Comparison of ENCODE assay signal across 1 cellular context in the genomic region with DNA sequence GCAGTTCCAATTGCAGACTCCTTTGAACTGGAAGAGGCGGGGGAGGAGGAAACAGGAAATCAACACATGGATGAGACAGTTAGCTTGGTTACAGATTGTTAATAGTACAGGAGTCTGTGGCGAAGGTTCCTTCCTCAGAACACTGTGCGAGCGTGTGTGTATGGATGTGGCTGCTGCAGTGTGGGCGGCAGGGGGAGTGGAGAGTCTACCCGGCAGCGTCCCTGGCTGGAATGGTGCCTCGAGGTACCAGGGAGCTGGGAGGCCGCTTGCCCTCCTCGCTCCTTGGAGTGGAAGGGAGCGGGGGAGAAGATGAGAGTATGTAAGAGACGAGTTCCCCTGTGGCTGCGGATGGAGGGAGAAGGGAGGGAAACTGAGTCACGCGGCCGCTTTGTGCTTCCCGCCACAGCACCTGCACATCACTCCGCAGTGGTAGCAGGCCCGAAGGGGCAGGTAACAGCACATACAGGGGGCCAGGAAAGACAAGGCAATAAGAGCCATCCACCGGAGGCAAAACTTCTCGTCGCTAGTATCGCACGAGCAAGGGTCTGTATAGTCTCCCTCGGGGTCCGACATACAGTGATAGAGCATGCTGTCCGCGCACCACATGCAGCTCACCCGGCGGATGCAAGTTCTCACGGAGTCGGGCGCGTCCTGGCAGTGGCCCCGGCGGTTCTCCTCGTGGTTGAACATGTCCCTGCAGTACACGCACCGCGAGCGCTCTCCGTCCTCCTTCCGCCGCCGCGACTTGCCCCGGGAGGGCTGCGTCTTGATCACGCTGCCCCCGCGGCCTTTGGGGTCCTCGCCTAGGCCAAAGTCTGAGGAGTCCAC.
TF ChIP-seq lines count a peak whose summit lies in the region.

No MANE protein-coding gene starts in this region.

TF ChIP-seq in K562, 482 proteins besides CTCF, POLR2A, EP300 and RAD21:
- peak; percentile 50 for TF ChIP-seq POLR2G (IDR thresholded peaks at IDR 0.05; ENCODE audit: low read depth, low read length)
- peak; percentile 60; the same call in 1 of the 2 replicates for TF ChIP-seq ZBTB33 (CRISPR knock-in tag; IDR thresholded peaks at IDR 0.05)
- TF ChIP-seq, protein P1, sequence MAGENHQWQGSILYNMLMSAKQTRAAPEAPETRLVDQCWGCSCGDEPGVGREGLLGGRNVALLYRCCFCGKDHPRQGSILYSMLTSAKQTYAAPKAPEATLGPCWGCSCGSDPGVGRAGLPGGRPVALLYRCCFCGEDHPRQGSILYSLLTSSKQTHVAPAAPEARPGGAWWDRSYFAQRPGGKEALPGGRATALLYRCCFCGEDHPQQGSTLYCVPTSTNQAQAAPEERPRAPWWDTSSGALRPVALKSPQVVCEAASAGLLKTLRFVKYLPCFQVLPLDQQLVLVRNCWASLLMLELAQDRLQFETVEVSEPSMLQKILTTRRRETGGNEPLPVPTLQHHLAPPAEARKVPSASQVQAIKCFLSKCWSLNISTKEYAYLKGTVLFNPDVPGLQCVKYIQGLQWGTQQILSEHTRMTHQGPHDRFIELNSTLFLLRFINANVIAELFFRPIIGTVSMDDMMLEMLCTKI (IDR thresholded peaks at IDR 0.05; ENCODE audit: partially characterized antibody), result no peak
